In the genomic region with DNA sequence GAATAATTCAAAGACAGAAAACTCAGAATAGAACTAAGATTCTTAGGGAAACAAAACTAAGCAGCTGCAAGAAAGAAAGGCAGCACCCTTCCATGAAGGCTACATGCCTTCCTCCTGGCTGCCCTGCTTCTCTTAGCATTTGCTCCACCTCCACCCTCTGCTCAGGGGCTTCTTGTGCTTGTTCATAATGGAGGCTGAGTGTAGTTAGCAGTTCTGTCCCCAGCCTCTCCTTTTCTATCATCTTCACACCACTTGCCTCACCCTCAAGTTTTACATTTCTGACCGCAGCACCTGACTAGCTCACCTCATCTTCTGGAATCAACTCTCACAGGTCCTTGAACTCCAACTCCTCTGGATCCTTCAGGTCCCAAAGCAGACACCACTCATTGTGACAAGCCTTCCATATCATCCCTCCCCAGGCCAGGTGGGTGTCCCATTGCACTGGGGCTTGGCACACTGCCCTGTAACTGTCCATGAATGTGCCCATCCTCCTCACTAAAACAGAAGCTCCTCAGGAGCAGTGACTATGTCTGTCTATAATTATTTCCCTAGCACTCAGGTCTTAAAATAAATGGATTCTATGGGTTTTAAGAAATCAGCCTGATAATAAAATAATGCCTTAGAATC, we compare ENCODE assay signal across 23 cellular contexts.
"Had no signal": no experiment of that assay in that cellular context is flagged by ENCODE, and none has a peak within 500 bp of the region (broad histone marks: within the 10 kb centered on the region; RNA-seq: fewer than 3 reads in every experiment).

No MANE protein-coding gene starts in this region.

- H3K27ac ChIP-seq: brain microvascular endothelial cell, dorsolateral prefrontal cortex, epithelial cell of prostate, foreskin keratinocyte, transverse colon, uterus had no signal

- H3K4me1 ChIP-seq: foreskin keratinocyte, uterus had no signal

- ATAC-seq: foreskin keratinocyte, left colon had no signal

- H3K9me3 ChIP-seq: transverse colon, uterus had no signal

- FAIRE-seq: islet of Langerhans had no signal

- H3K4me3 ChIP-seq: dorsolateral prefrontal cortex, lung, transverse colon, uterus had no signal

- H3K36me3 ChIP-seq: brain microvascular endothelial cell, transverse colon, uterus had no signal

- H3K27ac Mint-ChIP-seq: activated B cell treated with CpG ODN at 0.5 μM for 24 hours; nephron progenitor cell; T-helper 2 cell treated with Interferon-gamma antibody and Interleukin-4, amounts not matched to agents 5 μg/mL and 100 μg/mL, for 36 hours had no signal

- H3K9me3 Mint-ChIP-seq: activated B cell treated with CpG ODN at 0.5 μM for 24 hours; T-helper 2 cell treated with Interferon-gamma antibody and Interleukin-4, amounts not matched to agents 5 μg/mL and 100 μg/mL, for 36 hours had no signal

- H3K27me3 ChIP-seq: brain microvascular endothelial cell, dorsolateral prefrontal cortex, foreskin keratinocyte, transverse colon, uterus had no signal

- DNase-seq: activated B cell treated with CpG ODN at 0.5 μM for 24 hours; activated CD4-positive, alpha-beta T cell treated with anti-CD3 and anti-CD28 coated beads for 48 hours; activated naive CD4-positive, alpha-beta T cell treated with Interleukin-2 at 50 U/mL for 16 hours; aorta; brain microvascular endothelial cell; central memory CD4-positive, alpha-beta T cell; dorsolateral prefrontal cortex; foreskin keratinocyte; glutamatergic neuron; hippocampal formation; left colon; midbrain; nephron progenitor cell; nucleus accumbens; posterior cingulate gyrus; stimulated activated CD8-positive, alpha-beta memory T cell treated with anti-CD3 and anti-CD28 coated beads, Interleukin-4, amount 100 ng/mL, for 48 hours; stimulated activated naive CD4-positive, alpha-beta T cell treated with Interleukin-2 at 50 U/mL for 16 hours; transverse colon; uterus had no signal
